ENCODE assay signal across 33 cellular contexts in the genomic region with DNA sequence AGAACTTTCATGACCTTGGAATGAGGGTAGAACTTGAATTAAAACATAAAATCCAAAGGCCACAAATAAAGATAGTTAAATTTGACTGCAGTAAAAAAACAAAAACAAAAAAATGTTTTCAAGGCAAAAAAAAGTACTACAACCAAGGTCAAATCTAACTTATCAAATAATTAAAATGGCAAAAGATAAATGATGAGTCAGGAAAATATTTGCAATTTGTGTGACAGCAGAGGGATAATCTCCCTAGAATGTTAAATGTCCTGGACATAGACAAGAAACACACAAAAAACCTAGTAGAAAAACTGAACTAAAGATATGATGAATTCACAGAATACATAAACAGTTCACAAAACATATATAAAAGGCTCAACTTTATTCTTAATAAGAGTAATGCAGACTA.
"Had no signal": no experiment of that assay in that cellular context is flagged by ENCODE, and none has a peak within 500 bp of the region (broad histone marks: within the 10 kb centered on the region; RNA-seq: fewer than 3 reads in every experiment).

No MANE protein-coding gene starts in this region.

- H3K27ac ChIP-seq: adrenal gland, body of pancreas, brain microvascular endothelial cell, breast epithelium, VCaP had no signal

- FAIRE-seq: astrocyte, TTC549 had no signal

- ATAC-seq: activated CD8-positive, alpha-beta T cell treated with anti-CD3 and anti-CD28 coated beads for 36 hours; activated naive CD4-positive, alpha-beta T cell treated with anti-CD3 and anti-CD28 coated beads, Interleukin-2, amount 50 U/mL, for 72 hours; activated T-cell treated with anti-CD3 and anti-CD28 coated beads, Interleukin-2, amount 50 U/mL, for 4 hours; activated T-cell treated with anti-CD3 and anti-CD28 coated beads, Interleukin-2, amount 50 U/mL, for 72 hours; activated T-helper 17 cell treated with anti-CD3 and anti-CD28 coated beads, Interleukin-2, amount 50 U/mL, for 72 hours; body of pancreas had no signal

- DNase-seq: activated B cell treated with CpG ODN at 0.5 μM for 24 hours; activated CD4-positive, alpha-beta memory T cell treated with anti-CD3 and anti-CD28 coated beads for 36 hours; activated CD4-positive, alpha-beta T cell treated with anti-CD3 and anti-CD28 coated beads for 4 hours; activated CD4-positive, alpha-beta T cell treated with anti-CD3 and anti-CD28 coated beads, Interleukin-2, amount 10 ng/mL, durations not matched to agents 24 days and 14 days; activated CD4-positive, alpha-beta T cell treated with anti-CD3 and anti-CD28 coated beads, Interleukin-2, amount 50 U/mL, for 1 hour; activated CD4-positive, alpha-beta T cell treated with anti-CD3 and anti-CD28 coated beads, Interleukin-2, amount 50 U/mL, for 4 hours; activated CD4-positive, CD25-positive, alpha-beta regulatory T cell treated with anti-CD3 and anti-CD28 coated beads, Interleukin-2, amount 50 U/mL, for 72 hours; activated CD8-positive, alpha-beta memory T cell treated with anti-CD3 and anti-CD28 coated beads, Interleukin-2, amount 50 U/mL, for 4 hours; activated CD8-positive, alpha-beta T cell treated with anti-CD3 and anti-CD28 coated beads for 36 hours; activated effector memory CD4-positive, alpha-beta T cell treated with anti-CD3 and anti-CD28 coated beads, Interleukin-2, amount 50 U/mL, for 16 hours; activated gamma-delta T cell treated with Interleukin-2 at 50 U/mL for 16 hours; activated naive CD4-positive, alpha-beta T cell; activated naive CD4-positive, alpha-beta T cell treated with anti-CD3 and anti-CD28 coated beads for 36 hours; activated naive CD4-positive, alpha-beta T cell treated with anti-CD3 and anti-CD28 coated beads, Interleukin-2, amount 50 U/mL, for 16 hours; activated naive CD8-positive, alpha-beta T cell treated with anti-CD3 and anti-CD28 coated beads for 36 hours; activated T-cell treated with anti-CD3 and anti-CD28 coated beads for 4 hours; activated T-cell treated with anti-CD3 and anti-CD28 coated beads, Interleukin-2, amount 50 U/mL, for 1 hour; activated T-cell treated with anti-CD3 and anti-CD28 coated beads, Interleukin-2, amount 50 U/mL, for 4 hours; activated T-cell treated with anti-CD3 and anti-CD28 coated beads, Interleukin-2, amount 50 U/mL, for 72 hours; adrenal gland; amniotic stem cell; aorta; body of pancreas; brain microvascular endothelial cell; central memory CD4-positive, alpha-beta T cell; T-helper 2 cell; T-helper 9 cell had no signal

- H3K36me3 ChIP-seq: adrenal gland, brain microvascular endothelial cell, breast epithelium had no signal

- H3K27me3 ChIP-seq: adrenal gland, body of pancreas, brain microvascular endothelial cell, breast epithelium had no signal

- H3K9me3 ChIP-seq: adrenal gland, body of pancreas, breast epithelium had no signal

- H3K4me1 ChIP-seq: adrenal gland, body of pancreas, breast epithelium had no signal

- H3K4me3 ChIP-seq: adrenal gland, body of pancreas, breast epithelium had no signal
